In genomic region chr4:20085653-20086052, GRCh38 we compare ENCODE assay signal across 29 cellular contexts.
"Had no signal": no experiment of that assay in that cellular context is flagged by ENCODE, and none has a peak within 500 bp of the region (broad histone marks: within the 10 kb centered on the region; RNA-seq: fewer than 3 reads in every experiment).

No MANE protein-coding gene starts in this region.

- H3K4me3 ChIP-seq: coronary artery, esophagus muscularis mucosa, gastroesophageal sphincter had no signal

- H3K4me1 Mint-ChIP-seq: activated B cell treated with CpG ODN at 0.5 μM for 24 hours; activated CD4-positive, alpha-beta memory T cell treated with anti-CD3 and anti-CD28 coated beads, Interleukin-2, amount 10 ng/mL, durations not matched to agents 7 days and 5 days; activated CD4-positive, alpha-beta T cell treated with anti-CD3 and anti-CD28 coated beads, Interleukin-2, amount 10 ng/mL, durations not matched to agents 24 days and 14 days; activated naive CD4-positive, alpha-beta T cell treated with anti-CD3 and anti-CD28 coated beads, Interleukin-2, amount 10 ng/mL, durations not matched to agents 7 days and 5 days; activated naive CD8-positive, alpha-beta T cell treated with anti-CD3 and anti-CD28 coated beads for 36 hours; central memory CD8-positive, alpha-beta T cell; T-helper 17 cell had no signal

- H3K9me3 ChIP-seq: esophagus muscularis mucosa, gastroesophageal sphincter had no signal

- H3K36me3 ChIP-seq: brain microvascular endothelial cell, esophagus muscularis mucosa, gastroesophageal sphincter, WERI-Rb-1 had no signal

- H3K36me3 Mint-ChIP-seq: activated naive CD4-positive, alpha-beta T cell treated with anti-CD3 and anti-CD28 coated beads, Interleukin-2, amount 10 ng/mL, durations not matched to agents 7 days and 5 days; activated naive CD8-positive, alpha-beta T cell treated with anti-CD3 and anti-CD28 coated beads for 36 hours had no signal

- H3K27ac Mint-ChIP-seq: activated B cell treated with CpG ODN at 0.5 μM for 24 hours; activated CD4-positive, alpha-beta memory T cell treated with anti-CD3 and anti-CD28 coated beads, Interleukin-2, amount 10 ng/mL, durations not matched to agents 7 days and 5 days; activated CD4-positive, alpha-beta T cell treated with anti-CD3 and anti-CD28 coated beads, Interleukin-2, amount 10 ng/mL, durations not matched to agents 24 days and 14 days; activated naive CD4-positive, alpha-beta T cell treated with anti-CD3 and anti-CD28 coated beads, Interleukin-2, amount 10 ng/mL, durations not matched to agents 7 days and 5 days; activated naive CD8-positive, alpha-beta T cell treated with anti-CD3 and anti-CD28 coated beads for 36 hours; activated T-cell treated with anti-CD3 and anti-CD28 coated beads, Interleukin-2, amount 50 U/mL, for 24 hours; activated T-cell treated with anti-CD3 and anti-CD28 coated beads, Interleukin-2, amount 50 U/mL, for 72 hours; dendritic cell treated with granulocyte-macrophage colony-stimulating factor and Interleukin-4, amounts not matched to agents 40 ng/mL and 50 ng/mL, for 4 days; effector memory CD8-positive, alpha-beta T cell; T-helper 17 cell; T-helper 2 cell treated with Interferon-gamma antibody and Interleukin-4, amounts not matched to agents 5 μg/mL and 100 μg/mL, for 36 hours had no signal

- H3K4me3 Mint-ChIP-seq: activated B cell treated with CpG ODN at 0.5 μM for 24 hours; activated CD4-positive, alpha-beta memory T cell treated with anti-CD3 and anti-CD28 coated beads, Interleukin-2, amount 10 ng/mL, durations not matched to agents 7 days and 5 days; activated CD4-positive, alpha-beta T cell treated with anti-CD3 and anti-CD28 coated beads, Interleukin-2, amount 10 ng/mL, durations not matched to agents 24 days and 14 days; activated naive CD4-positive, alpha-beta T cell treated with anti-CD3 and anti-CD28 coated beads, Interleukin-2, amount 10 ng/mL, durations not matched to agents 7 days and 5 days; activated naive CD8-positive, alpha-beta T cell treated with anti-CD3 and anti-CD28 coated beads for 36 hours; activated T-cell treated with anti-CD3 and anti-CD28 coated beads, Interleukin-2, amount 50 U/mL, for 24 hours; activated T-cell treated with anti-CD3 and anti-CD28 coated beads, Interleukin-2, amount 50 U/mL, for 72 hours; central memory CD8-positive, alpha-beta T cell; dendritic cell treated with granulocyte-macrophage colony-stimulating factor and Interleukin-4, amounts not matched to agents 40 ng/mL and 50 ng/mL, for 4 days; effector memory CD8-positive, alpha-beta T cell; T-helper 17 cell; T-helper 2 cell treated with Interferon-gamma antibody and Interleukin-4, amounts not matched to agents 5 μg/mL and 100 μg/mL, for 36 hours had no signal

- H3K9me3 Mint-ChIP-seq: activated B cell treated with CpG ODN at 0.5 μM for 24 hours; activated CD4-positive, alpha-beta memory T cell treated with anti-CD3 and anti-CD28 coated beads, Interleukin-2, amount 10 ng/mL, durations not matched to agents 7 days and 5 days; activated CD4-positive, alpha-beta T cell treated with anti-CD3 and anti-CD28 coated beads, Interleukin-2, amount 10 ng/mL, durations not matched to agents 24 days and 14 days; dendritic cell treated with granulocyte-macrophage colony-stimulating factor and Interleukin-4, amounts not matched to agents 40 ng/mL and 50 ng/mL, for 4 days had no signal

- H3K27me3 ChIP-seq: brain microvascular endothelial cell, dorsolateral prefrontal cortex, esophagus muscularis mucosa, gastroesophageal sphincter had no signal

- DNase-seq: activated B cell treated with CpG ODN at 0.5 μM for 24 hours; activated CD4-positive, alpha-beta memory T cell treated with anti-CD3 and anti-CD28 coated beads, Interleukin-2, amount 10 ng/mL, durations not matched to agents 7 days and 5 days; activated CD4-positive, alpha-beta T cell treated with anti-CD3 and anti-CD28 coated beads, Interleukin-2, amount 10 ng/mL, durations not matched to agents 24 days and 14 days; activated CD4-positive, alpha-beta T cell treated with anti-CD3 and anti-CD28 coated beads, Interleukin-2, amount 50 U/mL, for 4 hours; activated CD8-positive, alpha-beta memory T cell treated with anti-CD3 and anti-CD28 coated beads, Interleukin-2, amount 50 U/mL, for 48 hours; activated gamma-delta T cell; activated naive CD4-positive, alpha-beta T cell; activated naive CD4-positive, alpha-beta T cell treated with anti-CD3 and anti-CD28 coated beads, Interleukin-2, amount 10 ng/mL, durations not matched to agents 7 days and 5 days; activated naive CD8-positive, alpha-beta T cell treated with anti-CD3 and anti-CD28 coated beads for 36 hours; activated T-cell treated with anti-CD3 and anti-CD28 coated beads for 4 hours; activated T-cell treated with anti-CD3 and anti-CD28 coated beads, Interleukin-2, amount 50 U/mL, for 24 hours; activated T-cell treated with anti-CD3 and anti-CD28 coated beads, Interleukin-2, amount 50 U/mL, for 72 hours; amniotic stem cell; brain microvascular endothelial cell; dorsolateral prefrontal cortex; effector memory CD8-positive, alpha-beta T cell; erythroblast; foreskin melanocyte; T-helper 1 cell; T-helper 17 cell; T1000; WERI-Rb-1 had no signal

- H3K27me3 Mint-ChIP-seq: activated B cell treated with CpG ODN at 0.5 μM for 24 hours; activated CD4-positive, alpha-beta memory T cell treated with anti-CD3 and anti-CD28 coated beads, Interleukin-2, amount 10 ng/mL, durations not matched to agents 7 days and 5 days; activated CD4-positive, alpha-beta T cell treated with anti-CD3 and anti-CD28 coated beads, Interleukin-2, amount 10 ng/mL, durations not matched to agents 24 days and 14 days; activated naive CD4-positive, alpha-beta T cell treated with anti-CD3 and anti-CD28 coated beads, Interleukin-2, amount 10 ng/mL, durations not matched to agents 7 days and 5 days; activated naive CD8-positive, alpha-beta T cell treated with anti-CD3 and anti-CD28 coated beads for 36 hours; activated T-cell treated with anti-CD3 and anti-CD28 coated beads, Interleukin-2, amount 50 U/mL, for 24 hours; central memory CD8-positive, alpha-beta T cell; dendritic cell treated with granulocyte-macrophage colony-stimulating factor and Interleukin-4, amounts not matched to agents 40 ng/mL and 50 ng/mL, for 4 days; effector memory CD8-positive, alpha-beta T cell; T-helper 17 cell had no signal

- ATAC-seq: activated CD4-positive, CD25-positive, alpha-beta regulatory T cell treated with anti-CD3 and anti-CD28 coated beads, Interleukin-2, amount 50 U/mL, for 24 hours; activated T-cell treated with anti-CD3 and anti-CD28 coated beads, Interleukin-2, amount 50 U/mL, for 72 hours; effector memory CD8-positive, alpha-beta T cell; T-helper 17 cell had no signal

- H3K27ac ChIP-seq: brain microvascular endothelial cell, coronary artery, dorsolateral prefrontal cortex, esophagus muscularis mucosa, WERI-Rb-1 had no signal
